ENCODE assay signal across 2 cellular contexts in genomic region chr5:140785905-140786686, GRCh38.
TF ChIP-seq lines count a peak whose summit lies in the region.

Gene PCDHA1, plus strand, starts transcription at chr5:140786140.

TF ChIP-seq in HCT116, 20 proteins besides CTCF, POLR2A, EP300 and RAD21:
- TF ChIP-seq ZNF274 (IDR thresholded peaks at IDR 0.05; ENCODE audit: low read depth, low read length) (no peak), EZH2 (IDR thresholded peaks at IDR 0.05) (no peak), SRF (IDR thresholded peaks at IDR 0.05; ENCODE audit: low read depth) (no peak), SIN3A (IDR thresholded peaks at IDR 0.05; ENCODE audit: low read depth) (no peak), SP1 (IDR thresholded peaks at IDR 0.05; ENCODE audit: low read depth) (no peak), YY1 (IDR thresholded peaks at IDR 0.05; ENCODE audit: extremely low read depth, insufficient replicate concordance, low read depth, low read length) (no peak), POLR2AphosphoS5 (IDR thresholded peaks at IDR 0.05; ENCODE audit: low read depth, low read length) (no peak), CBX3 (IDR thresholded peaks at IDR 0.05; ENCODE audit: low read depth) (no peak), EZH2phosphoT487 (IDR thresholded peaks at IDR 0.05; ENCODE audit: borderline replicate concordance) (no peak), ELF1 (IDR thresholded peaks at IDR 0.05; ENCODE audit: borderline replicate concordance, low read depth) (no peak), TCF7L2 (IDR thresholded peaks at IDR 0.05; ENCODE audit: borderline replicate concordance, extremely low read depth, insufficient read depth, insufficient read length) (no peak), FOSL1 (IDR thresholded peaks at IDR 0.05; ENCODE audit: low read depth) (no peak), ZFX (IDR thresholded peaks at IDR 0.05) (no peak), EGR1 (IDR thresholded peaks at IDR 0.05; ENCODE audit: low read depth) (no peak), CEBPB (IDR thresholded peaks at IDR 0.05; ENCODE audit: low read depth) (no peak), JUND (IDR thresholded peaks at IDR 0.05) (no peak)
- TF ChIP-seq, protein P1, sequence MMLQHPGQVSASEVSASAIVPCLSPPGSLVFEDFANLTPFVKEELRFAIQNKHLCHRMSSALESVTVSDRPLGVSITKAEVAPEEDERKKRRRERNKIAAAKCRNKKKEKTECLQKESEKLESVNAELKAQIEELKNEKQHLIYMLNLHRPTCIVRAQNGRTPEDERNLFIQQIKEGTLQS (IDR thresholded peaks at IDR 0.05) = no peak
- TF ChIP-seq, protein P2, sequence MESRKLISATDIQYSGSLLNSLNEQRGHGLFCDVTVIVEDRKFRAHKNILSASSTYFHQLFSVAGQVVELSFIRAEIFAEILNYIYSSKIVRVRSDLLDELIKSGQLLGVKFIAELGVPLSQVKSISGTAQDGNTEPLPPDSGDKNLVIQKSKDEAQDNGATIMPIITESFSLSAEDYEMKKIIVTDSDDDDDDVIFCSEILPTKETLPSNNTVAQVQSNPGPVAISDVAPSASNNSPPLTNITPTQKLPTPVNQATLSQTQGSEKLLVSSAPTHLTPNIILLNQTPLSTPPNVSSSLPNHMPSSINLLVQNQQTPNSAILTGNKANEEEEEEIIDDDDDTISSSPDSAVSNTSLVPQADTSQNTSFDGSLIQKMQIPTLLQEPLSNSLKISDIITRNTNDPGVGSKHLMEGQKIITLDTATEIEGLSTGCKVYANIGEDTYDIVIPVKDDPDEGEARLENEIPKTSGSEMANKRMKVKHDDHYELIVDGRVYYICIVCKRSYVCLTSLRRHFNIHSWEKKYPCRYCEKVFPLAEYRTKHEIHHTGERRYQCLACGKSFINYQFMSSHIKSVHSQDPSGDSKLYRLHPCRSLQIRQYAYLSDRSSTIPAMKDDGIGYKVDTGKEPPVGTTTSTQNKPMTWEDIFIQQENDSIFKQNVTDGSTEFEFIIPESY (IDR thresholded peaks at IDR 0.05; ENCODE audit: extremely low read depth, insufficient replicate concordance, low read length) = no peak
- TF ChIP-seq, protein P3, sequence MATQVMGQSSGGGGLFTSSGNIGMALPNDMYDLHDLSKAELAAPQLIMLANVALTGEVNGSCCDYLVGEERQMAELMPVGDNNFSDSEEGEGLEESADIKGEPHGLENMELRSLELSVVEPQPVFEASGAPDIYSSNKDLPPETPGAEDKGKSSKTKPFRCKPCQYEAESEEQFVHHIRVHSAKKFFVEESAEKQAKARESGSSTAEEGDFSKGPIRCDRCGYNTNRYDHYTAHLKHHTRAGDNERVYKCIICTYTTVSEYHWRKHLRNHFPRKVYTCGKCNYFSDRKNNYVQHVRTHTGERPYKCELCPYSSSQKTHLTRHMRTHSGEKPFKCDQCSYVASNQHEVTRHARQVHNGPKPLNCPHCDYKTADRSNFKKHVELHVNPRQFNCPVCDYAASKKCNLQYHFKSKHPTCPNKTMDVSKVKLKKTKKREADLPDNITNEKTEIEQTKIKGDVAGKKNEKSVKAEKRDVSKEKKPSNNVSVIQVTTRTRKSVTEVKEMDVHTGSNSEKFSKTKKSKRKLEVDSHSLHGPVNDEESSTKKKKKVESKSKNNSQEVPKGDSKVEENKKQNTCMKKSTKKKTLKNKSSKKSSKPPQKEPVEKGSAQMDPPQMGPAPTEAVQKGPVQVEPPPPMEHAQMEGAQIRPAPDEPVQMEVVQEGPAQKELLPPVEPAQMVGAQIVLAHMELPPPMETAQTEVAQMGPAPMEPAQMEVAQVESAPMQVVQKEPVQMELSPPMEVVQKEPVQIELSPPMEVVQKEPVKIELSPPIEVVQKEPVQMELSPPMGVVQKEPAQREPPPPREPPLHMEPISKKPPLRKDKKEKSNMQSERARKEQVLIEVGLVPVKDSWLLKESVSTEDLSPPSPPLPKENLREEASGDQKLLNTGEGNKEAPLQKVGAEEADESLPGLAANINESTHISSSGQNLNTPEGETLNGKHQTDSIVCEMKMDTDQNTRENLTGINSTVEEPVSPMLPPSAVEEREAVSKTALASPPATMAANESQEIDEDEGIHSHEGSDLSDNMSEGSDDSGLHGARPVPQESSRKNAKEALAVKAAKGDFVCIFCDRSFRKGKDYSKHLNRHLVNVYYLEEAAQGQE (IDR thresholded peaks at IDR 0.05; ENCODE audit: low read depth) = no peak
- TF ChIP-seq, protein P4, sequence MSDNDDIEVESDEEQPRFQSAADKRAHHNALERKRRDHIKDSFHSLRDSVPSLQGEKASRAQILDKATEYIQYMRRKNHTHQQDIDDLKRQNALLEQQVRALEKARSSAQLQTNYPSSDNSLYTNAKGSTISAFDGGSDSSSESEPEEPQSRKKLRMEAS (IDR thresholded peaks at IDR 0.05) = no peak

TF ChIP-seq in H1, 55 proteins besides CTCF, POLR2A, EP300 and RAD21:
- no peak for TF ChIP-seq RBBP5 (IDR thresholded peaks at IDR 0.05; ENCODE audit: borderline replicate concordance, low read depth, low read length)
- no peak for TF ChIP-seq BACH1 (IDR thresholded peaks at IDR 0.05; ENCODE audit: low read length)
- no peak for TF ChIP-seq SP1 (IDR thresholded peaks at IDR 0.05; ENCODE audit: low read depth, low read length)
- no peak for TF ChIP-seq CHD2 (IDR thresholded peaks at IDR 0.05; ENCODE audit: low read length)
